ENCODE assay signal across 31 cellular contexts in genomic region chr12:119913931-119914330, GRCh38.
"Had no signal": no experiment of that assay in that cellular context is flagged by ENCODE, and none has a peak within 500 bp of the region (broad histone marks: within the 10 kb centered on the region; RNA-seq: fewer than 3 reads in every experiment).

No MANE protein-coding gene starts in this region.

- H3K27me3 ChIP-seq: neural progenitor cell, ovary, spleen, suprapubic skin, testis, transverse colon, upper lobe of right lung, uterus had no signal

- H3K79me2 ChIP-seq: parathyroid adenoma had no signal

- H3K4me2 ChIP-seq: neural progenitor cell, smooth muscle cell had no signal

- H3K9ac ChIP-seq: neural progenitor cell, parathyroid adenoma had no signal

- H2AFZ ChIP-seq: neural progenitor cell, parathyroid adenoma had no signal

- H3K4me1 Mint-ChIP-seq: naive B cell; naive thymus-derived CD8-positive, alpha-beta T cell; neural progenitor cell; stimulated activated memory B cell treated with anti-CD40 and anti-IgM and Interleukin-4, amounts not matched to agents 10 μg/mL and 1 μg/mL and 100 μg/mL, for 72 hours; stimulated activated naive CD8-positive, alpha-beta T cell treated with anti-CD3 and anti-CD28 coated beads, Interleukin-15, amount 100 ng/mL, for 72 hours had no signal

- ATAC-seq: naive thymus-derived CD8-positive, alpha-beta T cell; natural killer cell treated with Interleukin-12 subunit alpha and Interleukin-12 subunit beta and Interleukin-15 and Interleukin-18, amount 100 ng/mL, for 72 hours; right cardiac atrium; sciatic nerve; stimulated activated memory B cell treated with anti-CD40 and anti-IgM and Interleukin-4, amounts not matched to agents 10 μg/mL and 1 μg/mL and 100 μg/mL, for 72 hours; stimulated activated naive CD8-positive, alpha-beta T cell treated with anti-CD3 and anti-CD28 coated beads, Interleukin-15, amount 100 ng/mL, for 72 hours; stimulated activated naive CD8-positive, alpha-beta T cell treated with anti-CD3 and anti-CD28 coated beads, Interleukin-15, Interleukin-2, amounts not matched to agents 100 U/mL and 50 U/mL, for 24 hours; upper lobe of right lung had no signal

- H3K36me3 ChIP-seq: neural progenitor cell, ovary, prostate gland, spleen, suprapubic skin, tibial artery, transverse colon, upper lobe of right lung, uterus had no signal

- H3K27me3 Mint-ChIP-seq: stimulated activated naive CD8-positive, alpha-beta T cell treated with anti-CD3 and anti-CD28 coated beads, Interleukin-15, amount 100 ng/mL, for 72 hours; type B pancreatic cell had no signal

- H3K4me3 ChIP-seq: neural progenitor cell, ovary, prostate gland, skin epidermis, smooth muscle cell, spleen, suprapubic skin, testis, tibial artery, transverse colon, upper lobe of right lung, uterus had no signal

- H3K27ac Mint-ChIP-seq: naive B cell; naive thymus-derived CD8-positive, alpha-beta T cell; natural killer cell treated with Interleukin-12 subunit alpha and Interleukin-12 subunit beta and Interleukin-15 and Interleukin-18, amount 100 ng/mL, for 72 hours; neural progenitor cell; stimulated activated memory B cell treated with anti-CD40 and anti-IgM and Interleukin-4, amounts not matched to agents 10 μg/mL and 1 μg/mL and 100 μg/mL, for 72 hours; stimulated activated naive CD8-positive, alpha-beta T cell treated with anti-CD3 and anti-CD28 coated beads, Interleukin-15, amount 100 ng/mL, for 72 hours; type B pancreatic cell had no signal

- H3K4me1 ChIP-seq: neural progenitor cell, parathyroid adenoma, prostate gland, spleen, suprapubic skin, testis, tibial artery, transverse colon, upper lobe of right lung, uterus had no signal

- H3K36me3 Mint-ChIP-seq: naive B cell; naive thymus-derived CD8-positive, alpha-beta T cell; natural killer cell treated with Interleukin-12 subunit alpha and Interleukin-12 subunit beta and Interleukin-15 and Interleukin-18, amount 100 ng/mL, for 72 hours; neural progenitor cell; stimulated activated memory B cell treated with anti-CD40 and anti-IgM and Interleukin-4, amounts not matched to agents 10 μg/mL and 1 μg/mL and 100 μg/mL, for 72 hours; type B pancreatic cell had no signal

- H3K9me3 ChIP-seq: ovary, prostate gland, spleen, suprapubic skin, testis, tibial artery, transverse colon, upper lobe of right lung, uterus had no signal

- H3K4me3 Mint-ChIP-seq: naive B cell; naive thymus-derived CD8-positive, alpha-beta T cell; natural killer cell treated with Interleukin-12 subunit alpha and Interleukin-12 subunit beta and Interleukin-15 and Interleukin-18, amount 100 ng/mL, for 72 hours; neural progenitor cell; stimulated activated memory B cell treated with anti-CD40 and anti-IgM and Interleukin-4, amounts not matched to agents 10 μg/mL and 1 μg/mL and 100 μg/mL, for 72 hours; stimulated activated naive CD8-positive, alpha-beta T cell treated with anti-CD3 and anti-CD28 coated beads, Interleukin-15, amount 100 ng/mL, for 72 hours; type B pancreatic cell had no signal

- DNase-seq: naive B cell; naive thymus-derived CD8-positive, alpha-beta T cell; ovary; posterior cingulate gyrus; retina; right cardiac atrium; spleen; stimulated activated CD4-positive, alpha-beta T cell treated with anti-CD3 and anti-CD28 coated beads, Interleukin-12 subunit alpha, Interleukin-12 subunit beta, amount 100 ng/mL, for 4 hours; stimulated activated CD4-positive, alpha-beta T cell treated with anti-CD3 and anti-CD28 coated beads, Interleukin-1b, Interleukin-23, amount 100 ng/mL, for 48 hours; stimulated activated CD4-positive, alpha-beta T cell treated with anti-CD3 and anti-CD28 coated beads, Interleukin-4, amount 100 ng/mL, for 1 hour; stimulated activated CD4-positive, alpha-beta T cell treated with anti-CD3 and anti-CD28 coated beads, Interleukin-4, amount 100 ng/mL, for 4 hours; stimulated activated CD8-positive, alpha-beta memory T cell treated with anti-CD3 and anti-CD28 coated beads, Interleukin-4, amount 100 ng/mL, for 48 hours; stimulated activated naive CD4-positive, alpha-beta T cell; stimulated activated naive CD8-positive, alpha-beta T cell treated with anti-CD3 and anti-CD28 coated beads, Interleukin-15, amount 100 ng/mL, for 72 hours; stimulated activated naive CD8-positive, alpha-beta T cell treated with anti-CD3 and anti-CD28 coated beads, Interleukin-15, Interleukin-2, amounts not matched to agents 100 U/mL and 50 U/mL, for 24 hours; substantia nigra; testis; tibial artery; transverse colon; upper lobe of right lung; uterus had no signal

- H3K9me3 Mint-ChIP-seq: naive B cell; naive thymus-derived CD8-positive, alpha-beta T cell; natural killer cell treated with Interleukin-12 subunit alpha and Interleukin-12 subunit beta and Interleukin-15 and Interleukin-18, amount 100 ng/mL, for 72 hours; neural progenitor cell; stimulated activated memory B cell treated with anti-CD40 and anti-IgM and Interleukin-4, amounts not matched to agents 10 μg/mL and 1 μg/mL and 100 μg/mL, for 72 hours; stimulated activated naive CD8-positive, alpha-beta T cell treated with anti-CD3 and anti-CD28 coated beads, Interleukin-15, amount 100 ng/mL, for 72 hours; type B pancreatic cell had no signal

- H3K27ac ChIP-seq: neural progenitor cell, ovary, parathyroid adenoma, prostate gland, skin epidermis, spleen, suprapubic skin, testis, tibial artery, transverse colon, upper lobe of right lung, uterus had no signal
